Comparison of ENCODE assay signal across 8 cellular contexts in genomic region chr9:129570450-129571297, GRCh38. TPM values are rescaled to one million over a fixed set of nuclear protein-coding genes. Genes with fewer than 3 reads are reported as not detected.
DNase-seq lines count a peak whose midpoint lies in the region; ATAC-seq, FAIRE-seq and TF ChIP-seq lines count a peak whose summit lies in the region.

No MANE protein-coding gene starts in this region.

- FAIRE-seq in pancreas (lab: Jason Lieb, UNC) = no peak

- H3K4me1 Mint-ChIP-seq in T-helper 1 cell treated with Interleukin-12 subunit alpha and Interleukin-12 subunit beta and Interleukin-4 antibody, amounts not matched to agents 30 μg/mL and 1 μg/mL, for 36 hours (ENCODE audit: low read depth) = peaks cover 18% of the 10 kb centered on the region
- H3K4me1 Mint-ChIP-seq in natural killer cell = peaks cover 7 to 18% of the 10 kb centered on the region in 2 donors

- H3K27ac ChIP-seq in pancreas = peak overlapping the region in 3 of 4 donors; percentile 35 to 89 (median 85)

- peaks cover 26% of the 10 kb centered on the region for H3K27me3 Mint-ChIP-seq in T-helper 1 cell treated with Interleukin-12 subunit alpha and Interleukin-12 subunit beta and Interleukin-4 antibody, amounts not matched to agents 30 μg/mL and 1 μg/mL, for 36 hours (ENCODE audit: low read depth)
- peaks cover 8 to 29% of the 10 kb centered on the region in 2 donors for H3K27me3 Mint-ChIP-seq in natural killer cell (ENCODE audit: low read depth in 2 of 2)

- H3K27ac Mint-ChIP-seq in T-helper 1 cell treated with Interleukin-12 subunit alpha and Interleukin-12 subunit beta and Interleukin-4 antibody, amounts not matched to agents 30 μg/mL and 1 μg/mL, for 36 hours = peak overlapping the region; percentile 67
- no peak overlapping the region for H3K27ac Mint-ChIP-seq in natural killer cell

- H3K36me3 ChIP-seq in pancreas = no peaks in the 10 kb centered on the region

- no peaks in the 10 kb centered on the region for H3K27me3 ChIP-seq in pancreas

- H3K36me3 Mint-ChIP-seq in T-helper 1 cell treated with Interleukin-12 subunit alpha and Interleukin-12 subunit beta and Interleukin-4 antibody, amounts not matched to agents 30 μg/mL and 1 μg/mL, for 36 hours (ENCODE audit: low read depth) = peaks cover 7% of the 10 kb centered on the region
- H3K36me3 Mint-ChIP-seq in natural killer cell = no peaks in the 10 kb centered on the region

- DNase-seq in T-helper 1 cell = no peak
- DNase-seq in SK-N-DZ (ENCODE audit: low spot score) = peak; percentile 75
- DNase-seq in fibroblast of mammary gland (ENCODE audit: low read depth) = peak; percentile 93
- peak in 3 of 6 donors; percentile 34 to 55 (median 54) for DNase-seq in pancreas
- no peak for DNase-seq in natural killer cell
- DNase-seq in NCI-H524 (lab: John Stamatoyannopoulos, UW) = no peak

- peaks cover 0 to 17% (median 0%) of the 10 kb centered on the region in 3 donors for H3K4me1 ChIP-seq in pancreas

- no peak overlapping the region for H3K4me3 Mint-ChIP-seq in T-helper 1 cell treated with Interleukin-12 subunit alpha and Interleukin-12 subunit beta and Interleukin-4 antibody, amounts not matched to agents 30 μg/mL and 1 μg/mL, for 36 hours
- H3K4me3 Mint-ChIP-seq in natural killer cell = no peak overlapping the region

- WGBS in pancreas, 2 donors = 64 to 72% methylated on average over 14 of the region's 14 CpGs

- TF ChIP-seq CTCF in fibroblast of mammary gland (conservative IDR thresholded peaks at IDR 0.05; ENCODE audit: control insufficient read depth, insufficient read depth, low read depth, low read length) = no peak
- TF ChIP-seq CTCF in pancreas (IDR thresholded peaks at IDR 0.05) = no peak
- no peak for TF ChIP-seq CTCF in natural killer cell (IDR thresholded peaks at IDR 0.05)

- H3K4me3 ChIP-seq in fibroblast of mammary gland (ENCODE audit: control insufficient read depth, low read depth, low read length) (no peak overlapping the region), pancreas (no peak overlapping the region)

- peaks cover 7% of the 10 kb centered on the region for H3K9me3 Mint-ChIP-seq in T-helper 1 cell treated with Interleukin-12 subunit alpha and Interleukin-12 subunit beta and Interleukin-4 antibody, amounts not matched to agents 30 μg/mL and 1 μg/mL, for 36 hours
- no peaks in the 10 kb centered on the region for H3K9me3 Mint-ChIP-seq in natural killer cell

- H3K9me3 ChIP-seq in pancreas = no peaks in the 10 kb centered on the region

- intact Hi-C loops in pancreas (cut with DNase I) (no loop called here), natural killer cell (cut with micrococcal nuclease) (no loop called here)

- ATAC-seq in pancreas = peak in 3 of 4 donors; percentile 14 to 29 (median 16)
- ATAC-seq in GM18867 (IDR thresholded peaks at IDR 0.05; ENCODE audit: unreplicated experiment) = no peak
- ATAC-seq in natural killer cell = no peak

RNA-seq across cellular contexts. Expression of gene C9orf50, which starts 50.2 kb away (rescaled TPM):
- not detected in 2 replicates for polyA plus RNA-seq in SK-N-DZ (2014; cell fraction: cytosol; rRNA removed)
- polyA plus RNA-seq in SK-N-DZ (2014; cell fraction: nucleus; rRNA removed) = 0.13 TPM in 1 of 2 replicates, not detected in the other
- total RNA-seq in pancreas (not detected), natural killer cell (not detected)
- polyA plus RNA-seq in pancreas = not detected

RNA-seq across cellular contexts. Expression of gene NTMT1, which starts 55.3 kb away (rescaled TPM):
- polyA plus RNA-seq in SK-N-DZ (2014; cell fraction: cytosol; rRNA removed) = 72.1 and 78.3 TPM in 2 replicates
- 29.8 and 37.9 TPM in 2 replicates for polyA plus RNA-seq in SK-N-DZ (2014; cell fraction: nucleus; rRNA removed)
- total RNA-seq in pancreas (10 to 100 TPM; 11.3 to 19.4 (median 15.4) TPM), natural killer cell (10 to 100 TPM; 17.1 to 23.5 (median 17.1) TPM)
- 10 to 100 TPM; 19.5 to 29.0 TPM for polyA plus RNA-seq in pancreas

Comparison
In these comparisons a context has a peak if more than half of its experiments do, and no peak if none do; other contexts are left out.
1. DNase-seq: peak in SK-N-DZ (single experiment) and fibroblast of mammary gland (single experiment); none in T-helper 1 cell (0 of 5), natural killer cell (single experiment) and NCI-H524 (0 of 2).
2. ATAC-seq: peak in pancreas (3 of 4); none in GM18867 (single experiment) and natural killer cell (0 of 3).